27 cellular contexts compared by ENCODE assay signal in genomic region chr1:65772607-65773006, GRCh38.
"Had no signal": no experiment of that assay in that cellular context is flagged by ENCODE, and none has a peak within 500 bp of the region (broad histone marks: within the 10 kb centered on the region; RNA-seq: fewer than 3 reads in every experiment).

No MANE protein-coding gene starts in this region.

- H3K4me1 Mint-ChIP-seq: activated B cell treated with CpG ODN at 0.5 μM for 24 hours; activated CD4-positive, alpha-beta T cell treated with anti-CD3 and anti-CD28 coated beads for 36 hours; activated T-helper 17 cell treated with anti-CD3 and anti-CD28 coated beads, Interleukin-2, amount 50 U/mL, for 72 hours; natural killer cell; stimulated activated memory B cell treated with anti-CD40 and anti-IgM and Interleukin-4, amounts not matched to agents 10 μg/mL and 1 μg/mL and 100 μg/mL, for 72 hours had no signal

- H3K4me2 ChIP-seq: smooth muscle cell had no signal

- H3K4me3 Mint-ChIP-seq: activated B cell treated with CpG ODN at 0.5 μM for 24 hours; activated CD4-positive, alpha-beta T cell treated with anti-CD3 and anti-CD28 coated beads for 36 hours; activated T-cell treated with anti-CD3 and anti-CD28 coated beads, Interleukin-2, amount 50 U/mL, for 24 hours; activated T-helper 17 cell treated with anti-CD3 and anti-CD28 coated beads, Interleukin-2, amount 50 U/mL, for 72 hours; dendritic cell treated with granulocyte-macrophage colony-stimulating factor and Interleukin-4, amounts not matched to agents 40 ng/mL and 50 ng/mL, for 4 days; effector memory CD8-positive, alpha-beta T cell; natural killer cell; stimulated activated memory B cell treated with anti-CD40 and anti-IgM and Interleukin-4, amounts not matched to agents 10 μg/mL and 1 μg/mL and 100 μg/mL, for 72 hours had no signal

- H3K4me3 ChIP-seq: esophagus muscularis mucosa, sigmoid colon, smooth muscle cell, uterus had no signal

- H3K27ac Mint-ChIP-seq: activated B cell treated with CpG ODN at 0.5 μM for 24 hours; activated CD4-positive, alpha-beta T cell treated with anti-CD3 and anti-CD28 coated beads for 36 hours; activated naive CD4-positive, alpha-beta T cell treated with anti-CD3 and anti-CD28 coated beads, Interleukin-2, amount 50 U/mL, for 72 hours; activated T-cell treated with anti-CD3 and anti-CD28 coated beads, Interleukin-2, amount 50 U/mL, for 24 hours; activated T-helper 17 cell treated with anti-CD3 and anti-CD28 coated beads, Interleukin-2, amount 50 U/mL, for 72 hours; dendritic cell treated with granulocyte-macrophage colony-stimulating factor and Interleukin-4, amounts not matched to agents 40 ng/mL and 50 ng/mL, for 4 days; effector memory CD8-positive, alpha-beta T cell; natural killer cell; progenitor cell of endocrine pancreas; stimulated activated memory B cell treated with anti-CD40 and anti-IgM and Interleukin-4, amounts not matched to agents 10 μg/mL and 1 μg/mL and 100 μg/mL, for 72 hours had no signal

- H3K9me3 ChIP-seq: esophagus muscularis mucosa, sigmoid colon, uterus had no signal

- H3K4me1 ChIP-seq: esophagus muscularis mucosa, sigmoid colon, uterus had no signal

- H3K36me3 Mint-ChIP-seq: activated naive CD4-positive, alpha-beta T cell treated with anti-CD3 and anti-CD28 coated beads, Interleukin-2, amount 50 U/mL, for 72 hours; natural killer cell; stimulated activated memory B cell treated with anti-CD40 and anti-IgM and Interleukin-4, amounts not matched to agents 10 μg/mL and 1 μg/mL and 100 μg/mL, for 72 hours had no signal

- H3K27me3 Mint-ChIP-seq: dendritic cell treated with granulocyte-macrophage colony-stimulating factor and Interleukin-4, amounts not matched to agents 40 ng/mL and 50 ng/mL, for 4 days; stimulated activated memory B cell treated with anti-CD40 and anti-IgM and Interleukin-4, amounts not matched to agents 10 μg/mL and 1 μg/mL and 100 μg/mL, for 72 hours had no signal

- H3K36me3 ChIP-seq: brain microvascular endothelial cell, esophagus muscularis mucosa, sigmoid colon, uterus had no signal

- H3K27ac ChIP-seq: brain microvascular endothelial cell, esophagus muscularis mucosa, sigmoid colon, uterus had no signal

- ATAC-seq: activated CD4-positive, alpha-beta T cell treated with anti-CD3 and anti-CD28 coated beads for 36 hours; activated naive CD4-positive, alpha-beta T cell treated with anti-CD3 and anti-CD28 coated beads, Interleukin-2, amount 50 U/mL, for 72 hours; activated T-helper 17 cell treated with anti-CD3 and anti-CD28 coated beads, Interleukin-2, amount 50 U/mL, for 72 hours; effector memory CD8-positive, alpha-beta T cell; left ventricle myocardium superior; natural killer cell; stimulated activated memory B cell treated with anti-CD40 and anti-IgM and Interleukin-4, amounts not matched to agents 10 μg/mL and 1 μg/mL and 100 μg/mL, for 72 hours had no signal

- DNase-seq: activated B cell treated with CpG ODN at 0.5 μM for 24 hours; activated CD4-positive, alpha-beta T cell treated with anti-CD3 and anti-CD28 coated beads for 36 hours; activated CD4-positive, alpha-beta T cell treated with anti-CD3 and anti-CD28 coated beads, Interleukin-2, amount 50 U/mL, for 4 hours; activated CD8-positive, alpha-beta memory T cell treated with anti-CD3 and anti-CD28 coated beads for 24 hours; activated CD8-positive, alpha-beta memory T cell treated with anti-CD3 and anti-CD28 coated beads, Interleukin-2, amount 50 U/mL, for 4 hours; activated T-cell treated with anti-CD3 and anti-CD28 coated beads, Interleukin-2, amount 50 U/mL, for 24 hours; aorta; brain microvascular endothelial cell; caudate nucleus; effector memory CD8-positive, alpha-beta T cell; glutamatergic neuron; hippocampal formation; left ventricle myocardium superior; midbrain; natural killer cell; retina; sigmoid colon; stimulated activated CD4-positive, alpha-beta T cell treated with anti-CD3 and anti-CD28 coated beads, Interleukin-15, amount 100 ng/mL, for 24 hours; trophoblast cell; uterus had no signal

- H3K9me3 Mint-ChIP-seq: activated B cell treated with CpG ODN at 0.5 μM for 24 hours; activated T-cell treated with anti-CD3 and anti-CD28 coated beads, Interleukin-2, amount 50 U/mL, for 24 hours; activated T-helper 17 cell treated with anti-CD3 and anti-CD28 coated beads, Interleukin-2, amount 50 U/mL, for 72 hours; stimulated activated memory B cell treated with anti-CD40 and anti-IgM and Interleukin-4, amounts not matched to agents 10 μg/mL and 1 μg/mL and 100 μg/mL, for 72 hours had no signal

- H3K27me3 ChIP-seq: brain microvascular endothelial cell, esophagus muscularis mucosa, sigmoid colon, uterus had no signal
